8 cellular contexts compared by ENCODE assay signal in genomic region chr1:38004284-38005101, GRCh38. TPM values are rescaled to one million over a fixed set of nuclear protein-coding genes. Genes with fewer than 3 reads are reported as not detected.
DNase-seq lines count a peak whose midpoint lies in the region; ATAC-seq and TF ChIP-seq lines count a peak whose summit lies in the region.

No MANE protein-coding gene starts in this region.

- H3K4me3 ChIP-seq in ACC112 (ENCODE audit: low read depth, low read length) (peak overlapping the region; percentile 99), HCT116 (replicated peaks in 1 of 2; ENCODE audit: low read depth in 1 of 2, low read length in 2 of 2) (peak overlapping the region; percentile 80 to 88), iPS DF 6.9 (ENCODE audit: low read length) (peak overlapping the region; percentile 58; the same call in 1 of the 2 replicates)

- no peaks in the 10 kb centered on the region for H3K36me3 ChIP-seq in ACC112 (ENCODE audit: insufficient read depth, low read length)
- H3K36me3 ChIP-seq in HCT116 (ENCODE audit: control insufficient read depth in 1 of 2, insufficient read depth in 2 of 2, low read length in 2 of 2) = no peaks in the 10 kb centered on the region
- H3K36me3 ChIP-seq in iPS DF 6.9 (ENCODE audit: control insufficient read depth, insufficient read depth, low read length) = no peaks in the 10 kb centered on the region

- H2AFZ ChIP-seq in ACC112 (ENCODE audit: low read length, unreplicated experiment) (peak overlapping the region; percentile 17), HCT116 (ENCODE audit: low read depth, low read length, poor library complexity, severe bottlenecking) (no peak overlapping the region)

- TSS peak; percentile 68 for BruUV-seq in HCT116 (replicated peaks; lab: Mats Ljungman, UMichigan)

- peak overlapping the region; percentile 91 for H3K4me3 Mint-ChIP-seq in activated T-helper 2 cell treated with anti-CD3 and anti-CD28 coated beads, Interferon-gamma antibody, Interleukin-2, Interleukin-4, amounts not matched to agents 10 μg/mL and 5 μg/mL and 100 μg/mL, durations not matched to agents 14 hours and 24 hours and 36 hours (ENCODE audit: low read depth)
- H3K4me3 Mint-ChIP-seq in stimulated activated effector memory CD8-positive, alpha-beta T cell treated with anti-CD3 and anti-CD28 coated beads, Interleukin-12 subunit alpha, Interleukin-12 subunit beta, amount 100 ng/mL, for 72 hours = peak overlapping the region; percentile 84

- TF ChIP-seq RAD21 in HCT116 (IDR thresholded peaks at IDR 0.05; ENCODE audit: low read depth) = no peak

- peaks cover 46% of the 10 kb centered on the region for H3K4me1 Mint-ChIP-seq in activated T-helper 2 cell treated with anti-CD3 and anti-CD28 coated beads, Interferon-gamma antibody, Interleukin-2, Interleukin-4, amounts not matched to agents 10 μg/mL and 5 μg/mL and 100 μg/mL, durations not matched to agents 14 hours and 24 hours and 36 hours (ENCODE audit: low read depth)
- H3K4me1 Mint-ChIP-seq in stimulated activated effector memory CD8-positive, alpha-beta T cell treated with anti-CD3 and anti-CD28 coated beads, Interleukin-12 subunit alpha, Interleukin-12 subunit beta, amount 100 ng/mL, for 72 hours = peaks cover 50% of the 10 kb centered on the region

- peak overlapping the region; percentile 82 for H3K4me2 ChIP-seq in HCT116 (ENCODE audit: low read length)

- in situ Hi-C loops in G401 (cut with HindIII; ENCODE audit: low sequenced_read_pairs) = no loop called here

- H3K27ac Mint-ChIP-seq in activated T-helper 2 cell treated with anti-CD3 and anti-CD28 coated beads, Interferon-gamma antibody, Interleukin-2, Interleukin-4, amounts not matched to agents 10 μg/mL and 5 μg/mL and 100 μg/mL, durations not matched to agents 14 hours and 24 hours and 36 hours = peak overlapping the region; percentile 79
- peak overlapping the region; percentile 88 for H3K27ac Mint-ChIP-seq in stimulated activated effector memory CD8-positive, alpha-beta T cell treated with anti-CD3 and anti-CD28 coated beads, Interleukin-12 subunit alpha, Interleukin-12 subunit beta, amount 100 ng/mL, for 72 hours

- peak; percentile 2 for ATAC-seq in HCT116
- peak; percentile 8 for ATAC-seq in stimulated activated effector memory CD8-positive, alpha-beta T cell treated with anti-CD3 and anti-CD28 coated beads, Interleukin-12 subunit alpha, Interleukin-12 subunit beta, amount 100 ng/mL, for 72 hours
- ATAC-seq in HG02759 (IDR thresholded peaks at IDR 0.05; ENCODE audit: unreplicated experiment) = no peak

- H3K9me3 ChIP-seq in HCT116 (ENCODE audit: control insufficient read depth in 1 of 2, insufficient read depth in 1 of 2, low read depth in 1 of 2, low read length in 2 of 2) (no peaks in the 10 kb centered on the region), iPS DF 6.9 (ENCODE audit: control insufficient read depth, insufficient read depth, low read length) (no peaks in the 10 kb centered on the region)

- no peaks in the 10 kb centered on the region for H3K27me3 ChIP-seq in ACC112 (ENCODE audit: insufficient read depth, low read length)
- no peaks in the 10 kb centered on the region for H3K27me3 ChIP-seq in HCT116 (ENCODE audit: insufficient read depth, low read length)
- no peaks in the 10 kb centered on the region for H3K27me3 ChIP-seq in iPS DF 6.9 (ENCODE audit: control insufficient read depth, insufficient read depth, low read length)

- WGBS in iPS DF 6.9 (ENCODE audit: insufficient coverage, insufficient read length) = no CpG with 5 or more reads among the region's 26 CpGs

- RAD21 ChIA-PET in HCT116 (lab: Charles Lee; ENCODE audit: low non-redundant PET in 1 of 2, low total read pairs in 2 of 2, uncharacterized antibody in 2 of 2, unreplicated experiment in 2 of 2) = interaction anchor here in 1 of 2 experiments (0.7 kb wide), 1 partner anchor 9 kb away, joined by 5 read pairs; no protein-coding TSS in a partner anchor

- H3K27me3 Mint-ChIP-seq in activated T-helper 2 cell treated with anti-CD3 and anti-CD28 coated beads, Interferon-gamma antibody, Interleukin-2, Interleukin-4, amounts not matched to agents 10 μg/mL and 5 μg/mL and 100 μg/mL, durations not matched to agents 14 hours and 24 hours and 36 hours (ENCODE audit: low read depth) = no peaks in the 10 kb centered on the region

- H3K9me2 ChIP-seq in HCT116 (ENCODE audit: insufficient read depth) = no peaks in the 10 kb centered on the region

- POLR2A ChIA-PET in HCT116 (lab: Charles Lee) = interaction anchor here (1.2 kb wide), 1 partner anchor 8 kb away, joined by 3 read pairs; the partner anchor contains the start of gene UTP11

- TF ChIP-seq POLR2A in HCT116 (IDR thresholded peaks at IDR 0.05; ENCODE audit: borderline replicate concordance, extremely low read depth, insufficient read depth, insufficient read length) = no peak

- no peaks in the 10 kb centered on the region for H3K9me3 Mint-ChIP-seq in activated T-helper 2 cell treated with anti-CD3 and anti-CD28 coated beads, Interferon-gamma antibody, Interleukin-2, Interleukin-4, amounts not matched to agents 10 μg/mL and 5 μg/mL and 100 μg/mL, durations not matched to agents 14 hours and 24 hours and 36 hours
- no peaks in the 10 kb centered on the region for H3K9me3 Mint-ChIP-seq in stimulated activated effector memory CD8-positive, alpha-beta T cell treated with anti-CD3 and anti-CD28 coated beads, Interleukin-12 subunit alpha, Interleukin-12 subunit beta, amount 100 ng/mL, for 72 hours

- CTCF ChIA-PET in HCT116 (lab: Charles Lee) = no interaction called here

- H3K36me3 Mint-ChIP-seq in activated T-helper 2 cell treated with anti-CD3 and anti-CD28 coated beads, Interferon-gamma antibody, Interleukin-2, Interleukin-4, amounts not matched to agents 10 μg/mL and 5 μg/mL and 100 μg/mL, durations not matched to agents 14 hours and 24 hours and 36 hours (ENCODE audit: low read depth) = peaks cover 21% of the 10 kb centered on the region
- H3K36me3 Mint-ChIP-seq in stimulated activated effector memory CD8-positive, alpha-beta T cell treated with anti-CD3 and anti-CD28 coated beads, Interleukin-12 subunit alpha, Interleukin-12 subunit beta, amount 100 ng/mL, for 72 hours = peaks cover 19% of the 10 kb centered on the region

- no peak for DNase-seq in HCT116 (ENCODE audit: low read depth, low spot score)
- no peak for DNase-seq in activated T-helper 2 cell treated with anti-CD3 and anti-CD28 coated beads, Interferon-gamma antibody, Interleukin-2, Interleukin-4, amounts not matched to agents 10 μg/mL and 5 μg/mL and 100 μg/mL, durations not matched to agents 14 hours and 24 hours and 36 hours (ENCODE audit: low spot score)
- no peak for DNase-seq in iPS DF 6.9 (ENCODE audit: low read depth, low spot score)
- DNase-seq in stimulated activated effector memory CD8-positive, alpha-beta T cell treated with anti-CD3 and anti-CD28 coated beads, Interleukin-12 subunit alpha, Interleukin-12 subunit beta, amount 100 ng/mL, for 72 hours (ENCODE audit: low spot score in 2 of 2) = no peak
- DNase-seq in G401 (ENCODE audit: low spot score) = no peak
- DNase-seq in NCI-H510A treated with DMSO at 0.1 percent for 48 hours (lab: John Stamatoyannopoulos, UW) = no peak

- intact Hi-C loops in HCT116 (cut with micrococcal nuclease) = no loop called here
- intact Hi-C loops in activated T-helper 2 cell treated with anti-CD3 and anti-CD28 coated beads, Interferon-gamma antibody, Interleukin-2, Interleukin-4, amounts not matched to agents 10 μg/mL and 5 μg/mL and 100 μg/mL, durations not matched to agents 14 hours and 24 hours and 36 hours (cut with micrococcal nuclease) = no loop called here

- no peaks in the 10 kb centered on the region for H4K20me1 ChIP-seq in HCT116 (ENCODE audit: insufficient read depth)

- peaks cover 41% of the 10 kb centered on the region for H3K4me1 ChIP-seq in ACC112 (ENCODE audit: control insufficient read depth, insufficient read depth, low read length, unreplicated experiment)
- peaks cover 44 to 67% of the 10 kb centered on the region in 2 experiments for H3K4me1 ChIP-seq in HCT116 (ENCODE audit: control insufficient read depth in 1 of 2, insufficient read depth in 2 of 2, low read length in 2 of 2)
- H3K4me1 ChIP-seq in iPS DF 6.9 (ENCODE audit: control insufficient read depth, insufficient read depth, low read length) = peaks cover 27% of the 10 kb centered on the region

- no peak for TF ChIP-seq CTCF in HCT116 (IDR thresholded peaks at IDR 0.05 in 2 of 3, conservative IDR thresholded peaks at IDR 0.05 in 1 of 3; ENCODE audit: borderline replicate concordance in 1 of 3, insufficient read depth in 1 of 3, low read depth in 2 of 3, low read length in 2 of 3)

- H3K79me2 ChIP-seq in ACC112 (ENCODE audit: control insufficient read depth, insufficient read depth, low read length, unreplicated experiment) = peaks cover 48% of the 10 kb centered on the region
- H3K79me2 ChIP-seq in HCT116 (ENCODE audit: insufficient read depth, low read length) = peaks cover 45% of the 10 kb centered on the region

- H3K9ac ChIP-seq in HCT116 (ENCODE audit: low read length) = peak overlapping the region; percentile 74

- H3K27ac ChIP-seq in ACC112 (ENCODE audit: low read depth, low read length) = no peak overlapping the region
- peak overlapping the region; percentile 49 for H3K27ac ChIP-seq in HCT116 (ENCODE audit: low read depth, low read length)
- no peak overlapping the region for H3K27ac ChIP-seq in iPS DF 6.9 (ENCODE audit: low read length)

RNA-seq across cellular contexts. Expression of gene FHL3, which starts 0.8 kb away (rescaled TPM):
- total RNA-seq in HCT116 (2021; ENCODE audit: unreplicated experiment) = 22.5 TPM
- 27.5 and 29.5 TPM in 2 replicates for polyA plus RNA-seq in HCT116 (2012)
- 30.1 and 33.3 TPM in 2 replicates for total RNA-seq in activated T-helper 2 cell treated with anti-CD3 and anti-CD28 coated beads, Interferon-gamma antibody, Interleukin-2, Interleukin-4, amounts not matched to agents 10 μg/mL and 5 μg/mL and 100 μg/mL, durations not matched to agents 14 hours and 24 hours and 36 hours
- 7.9 and 10.0 TPM in 2 replicates for total RNA-seq in G401 (2014; rRNA removed; shearing (Covaris generic))

RNA-seq across cellular contexts. Expression of gene UTP11, which starts 8.0 kb away (rescaled TPM):
- total RNA-seq in HCT116 (2021; ENCODE audit: unreplicated experiment) = 47.5 TPM
- polyA plus RNA-seq in HCT116 (2012) = 14.0 and 20.2 TPM in 2 replicates
- 78.8 and 79.0 TPM in 2 replicates for total RNA-seq in activated T-helper 2 cell treated with anti-CD3 and anti-CD28 coated beads, Interferon-gamma antibody, Interleukin-2, Interleukin-4, amounts not matched to agents 10 μg/mL and 5 μg/mL and 100 μg/mL, durations not matched to agents 14 hours and 24 hours and 36 hours
- total RNA-seq in G401 (2014; rRNA removed; shearing (Covaris generic)) = 60.5 and 134 TPM in 2 replicates

RNA-seq across cellular contexts. Expression of gene SF3A3, which starts 14.7 kb away (rescaled TPM):
- 74.4 TPM for total RNA-seq in HCT116 (2021; ENCODE audit: unreplicated experiment)
- polyA plus RNA-seq in HCT116 (2012) = 31.9 and 37.4 TPM in 2 replicates
- 105 and 112 TPM in 2 replicates for total RNA-seq in activated T-helper 2 cell treated with anti-CD3 and anti-CD28 coated beads, Interferon-gamma antibody, Interleukin-2, Interleukin-4, amounts not matched to agents 10 μg/mL and 5 μg/mL and 100 μg/mL, durations not matched to agents 14 hours and 24 hours and 36 hours
- total RNA-seq in G401 (2014; rRNA removed; shearing (Covaris generic)) = 115 and 149 TPM in 2 replicates

RNA-seq across cellular contexts. Expression of gene POU3F1, which starts 42.1 kb away (rescaled TPM):
- total RNA-seq in HCT116 (2021; ENCODE audit: unreplicated experiment) = not detected
- polyA plus RNA-seq in HCT116 (2012) = 0.08 TPM in 1 of 2 replicates, not detected in the other
- 0.32 and 0.48 TPM in 2 replicates for total RNA-seq in activated T-helper 2 cell treated with anti-CD3 and anti-CD28 coated beads, Interferon-gamma antibody, Interleukin-2, Interleukin-4, amounts not matched to agents 10 μg/mL and 5 μg/mL and 100 μg/mL, durations not matched to agents 14 hours and 24 hours and 36 hours
- not detected in 2 replicates for total RNA-seq in G401 (2014; rRNA removed; shearing (Covaris generic))

RNA-seq across cellular contexts. Expression of gene INPP5B, which starts 57.6 kb away (rescaled TPM):
- 20.8 TPM for total RNA-seq in HCT116 (2021; ENCODE audit: unreplicated experiment)
- 12.0 and 14.9 TPM in 2 replicates for polyA plus RNA-seq in HCT116 (2012)
- 23.1 and 24.2 TPM in 2 replicates for total RNA-seq in activated T-helper 2 cell treated with anti-CD3 and anti-CD28 coated beads, Interferon-gamma antibody, Interleukin-2, Interleukin-4, amounts not matched to agents 10 μg/mL and 5 μg/mL and 100 μg/mL, durations not matched to agents 14 hours and 24 hours and 36 hours
- 17.5 and 17.7 TPM in 2 replicates for total RNA-seq in G401 (2014; rRNA removed; shearing (Covaris generic))
